ENCODE assay signal across 19 cellular contexts in the genomic region with DNA sequence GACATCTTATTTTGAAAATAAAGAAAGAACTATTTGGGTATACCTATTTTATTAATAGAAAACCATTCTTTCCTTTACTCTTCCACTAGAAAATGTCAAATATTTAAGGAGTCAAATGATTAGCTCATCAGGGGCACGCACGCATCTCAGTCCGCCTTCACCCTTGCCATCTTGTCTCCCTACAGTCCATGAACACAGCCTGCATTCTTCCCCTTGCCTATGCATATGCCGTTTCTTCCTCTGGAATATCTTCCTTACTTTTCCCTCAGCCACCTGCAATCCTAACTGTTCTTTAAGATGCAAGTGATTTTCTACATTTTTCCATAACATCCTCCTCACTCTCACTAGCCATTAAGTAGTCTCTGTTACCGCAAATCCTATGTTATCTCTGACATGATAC.
DNase-seq lines count a peak whose midpoint lies in the region; TF ChIP-seq lines count a peak whose summit lies in the region.
"Had no signal": no experiment of that assay in that cellular context is flagged by ENCODE, and none has a peak within 500 bp of the region (broad histone marks: within the 10 kb centered on the region; RNA-seq: fewer than 3 reads in every experiment).

No MANE protein-coding gene starts in this region.

- H3K4me1 Mint-ChIP-seq in chondrocyte (ENCODE audit: low read depth) (peaks cover 18% of the 10 kb centered on the region), nephron progenitor cell (peaks cover 37% of the 10 kb centered on the region)

- DNase-seq in Karpas-422 (no peak), chondrocyte (ENCODE audit: low spot score) (no peak), nephron progenitor cell (no peak), UCSD-AML1 (lab: John Stamatoyannopoulos, UW; ENCODE audit: unreplicated experiment) (no peak), NCI-H1048 (lab: John Stamatoyannopoulos, UW) (no peak), Ammon's horn (ENCODE audit: low spot score) (no peak), mesenteric fat pad (ENCODE audit: low spot score) (no peak)
- DNase-seq: NCI-H1694 had no signal

- H3K79me2 ChIP-seq in Karpas-422 (ENCODE audit: low read length) = peaks cover 88% of the 10 kb centered on the region

- H3K27me3 ChIP-seq in Karpas-422 (ENCODE audit: low read length) = no peaks in the 10 kb centered on the region
- H3K27me3 ChIP-seq: ascending aorta, BE2C, SJSA1, thyroid gland had no signal

- H3K36me3 Mint-ChIP-seq in chondrocyte (ENCODE audit: low read depth) (no peaks in the 10 kb centered on the region), nephron progenitor cell (ENCODE audit: low read depth) (peaks cover 53% of the 10 kb centered on the region)
- H3K36me3 Mint-ChIP-seq: activated naive CD8-positive, alpha-beta T cell treated with anti-CD3 and anti-CD28 coated beads for 36 hours; naive B cell; T-cell had no signal

- no peaks in the 10 kb centered on the region for H3K9me3 ChIP-seq in Karpas-422 (ENCODE audit: low read length)
- H3K9me3 ChIP-seq: BE2C, SJSA1, thyroid gland had no signal

- peaks cover 3% of the 10 kb centered on the region; the same call in 1 of the 2 replicates for H4K20me1 ChIP-seq in Karpas-422 (ENCODE audit: insufficient read depth, low read depth, low read length)

- peaks cover 39% of the 10 kb centered on the region for H3K4me1 ChIP-seq in Karpas-422 (ENCODE audit: low read length)
- H3K4me1 ChIP-seq: BE2C, thyroid gland had no signal

- H3K9ac ChIP-seq in Karpas-422 (ENCODE audit: low read length) = no peak overlapping the region

- no peak for TF ChIP-seq CTCF in 22Rv1 (IDR thresholded peaks at IDR 0.05)
- no peak for TF ChIP-seq CTCF in chondrocyte (IDR thresholded peaks at IDR 0.05)
- no peak for TF ChIP-seq CTCF in nephron progenitor cell (IDR thresholded peaks at IDR 0.05)

- H3K27me3 Mint-ChIP-seq in chondrocyte (ENCODE audit: low read depth) = no peaks in the 10 kb centered on the region
- no peaks in the 10 kb centered on the region for H3K27me3 Mint-ChIP-seq in nephron progenitor cell (ENCODE audit: low read depth, poor library complexity)
- H3K27me3 Mint-ChIP-seq: activated naive CD8-positive, alpha-beta T cell treated with anti-CD3 and anti-CD28 coated beads for 36 hours; stimulated activated naive CD8-positive, alpha-beta T cell treated with anti-CD3 and anti-CD28 coated beads, Interleukin-15, amount 100 ng/mL, for 72 hours had no signal

- H3K27ac ChIP-seq in 22Rv1 = peak overlapping the region; percentile 71
- peak overlapping the region; percentile 1; the same call in 1 of the 2 replicates for H3K27ac ChIP-seq in Karpas-422 (ENCODE audit: low read length)
- H3K27ac ChIP-seq: ascending aorta, SJSA1, thyroid gland had no signal

- no peak overlapping the region for H3K4me3 ChIP-seq in Karpas-422 (ENCODE audit: low read length)
- H3K4me3 ChIP-seq: SJSA1, thyroid gland had no signal

- H3K4me2 ChIP-seq in Karpas-422 (ENCODE audit: low read depth, low read length, poor library complexity, severe bottlenecking) = no peak overlapping the region

- H3K36me3 ChIP-seq in Karpas-422 (ENCODE audit: insufficient read depth, low read length) = no peaks in the 10 kb centered on the region
- H3K36me3 ChIP-seq: ascending aorta, BE2C, SJSA1, thyroid gland had no signal

- H3K9me2 ChIP-seq in Karpas-422 (replicated peaks; ENCODE audit: insufficient read depth, low read length) = no peaks in the 10 kb centered on the region

- H3K27ac Mint-ChIP-seq in chondrocyte (ENCODE audit: unreplicated experiment) (peak overlapping the region; percentile 13), nephron progenitor cell (peak overlapping the region; percentile 27)
- H3K27ac Mint-ChIP-seq: activated CD8-positive, alpha-beta T cell treated with anti-CD3 and anti-CD28 coated beads for 36 hours; activated naive CD8-positive, alpha-beta T cell treated with anti-CD3 and anti-CD28 coated beads for 36 hours; H9; T-cell had no signal

- H3K4me3 Mint-ChIP-seq in chondrocyte (ENCODE audit: unreplicated experiment) = peak overlapping the region; percentile 33
- no peak overlapping the region for H3K4me3 Mint-ChIP-seq in nephron progenitor cell
- H3K4me3 Mint-ChIP-seq: activated CD8-positive, alpha-beta T cell treated with anti-CD3 and anti-CD28 coated beads for 36 hours; activated naive CD8-positive, alpha-beta T cell treated with anti-CD3 and anti-CD28 coated beads for 36 hours; H9; naive B cell; stimulated activated naive CD8-positive, alpha-beta T cell treated with anti-CD3 and anti-CD28 coated beads, Interleukin-15, amount 100 ng/mL, for 72 hours; T-cell had no signal

- H2AFZ ChIP-seq in Karpas-422 (ENCODE audit: low read length) = no peak overlapping the region

- H3K9me3 Mint-ChIP-seq in chondrocyte (ENCODE audit: low read depth) (peaks cover 3% of the 10 kb centered on the region), nephron progenitor cell (peaks cover 33% of the 10 kb centered on the region)
- H3K9me3 Mint-ChIP-seq: activated CD8-positive, alpha-beta T cell treated with anti-CD3 and anti-CD28 coated beads for 36 hours; activated naive CD8-positive, alpha-beta T cell treated with anti-CD3 and anti-CD28 coated beads for 36 hours; naive B cell; stimulated activated naive CD8-positive, alpha-beta T cell treated with anti-CD3 and anti-CD28 coated beads, Interleukin-15, amount 100 ng/mL, for 72 hours; T-cell had no signal
